29 cellular contexts compared by ENCODE assay signal in the genomic region with DNA sequence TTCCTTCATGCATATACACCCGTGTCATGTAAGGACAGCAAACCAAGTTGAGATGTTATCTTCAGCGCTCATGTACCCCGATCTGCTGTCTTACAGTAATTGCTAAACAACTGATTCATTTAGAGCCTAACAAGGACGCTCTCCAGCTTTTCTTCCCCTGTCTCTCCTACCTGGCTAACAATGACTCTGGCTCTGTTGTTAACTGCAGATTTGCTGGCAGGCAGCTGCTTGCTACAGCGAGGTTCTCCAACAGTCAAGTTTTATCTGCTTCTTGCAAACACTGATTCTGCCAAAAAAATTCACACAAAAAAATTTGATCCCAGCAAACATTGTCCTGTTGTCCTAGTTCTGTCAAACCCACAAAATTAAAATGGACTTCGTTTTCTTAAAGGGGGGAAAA.
"Had no signal": no experiment of that assay in that cellular context is flagged by ENCODE, and none has a peak within 500 bp of the region (broad histone marks: within the 10 kb centered on the region; RNA-seq: fewer than 3 reads in every experiment).

No MANE protein-coding gene starts in this region.

- H3K9me3 ChIP-seq: MG63, SJSA1 had no signal

- H3K4me1 Mint-ChIP-seq: activated CD8-positive, alpha-beta memory T cell treated with anti-CD3 and anti-CD28 coated beads, Interleukin-2, amount 10 ng/mL, durations not matched to agents 7 days and 5 days had no signal

- ATAC-seq: activated CD8-positive, alpha-beta memory T cell treated with anti-CD3 and anti-CD28 coated beads, Interleukin-2, amount 10 ng/mL, durations not matched to agents 7 days and 5 days; activated naive CD4-positive, alpha-beta T cell treated with anti-CD3 and anti-CD28 coated beads, Interleukin-2, amount 50 U/mL, for 72 hours; PC-3; SK-N-SH treated with all-trans-retinoic acid at 6 μM for 48 hours had no signal

- DNase-seq: activated CD4-positive, alpha-beta T cell treated with anti-CD3 and anti-CD28 coated beads for 48 hours; activated CD4-positive, alpha-beta T cell treated with anti-CD3 and anti-CD28 coated beads, Interleukin-2, amount 50 U/mL, for 4 hours; activated CD4-positive, CD25-positive, alpha-beta regulatory T cell treated with anti-CD3 and anti-CD28 coated beads, Interleukin-2, amount 50 U/mL, for 72 hours; activated CD8-positive, alpha-beta memory T cell treated with anti-CD3 and anti-CD28 coated beads, Interleukin-2, amount 10 ng/mL, durations not matched to agents 7 days and 5 days; activated effector memory CD4-positive, alpha-beta T cell treated with anti-CD3 and anti-CD28 coated beads, Interleukin-2, amount 50 U/mL, for 16 hours; activated naive CD4-positive, alpha-beta T cell treated with Interleukin-2 at 50 U/mL for 16 hours; activated T-cell treated with anti-CD3 and anti-CD28 coated beads, Interleukin-2, amount 50 U/mL, for 24 hours; amygdala; MG63; MV-4-11; NCI-H1092 treated with DMSO at 0.1 percent for 48 hours; NCI-H1417 treated with DMSO at 0.1 percent for 48 hours; NCI-H1694; NCI-H2029; NCI-H446; NCI-H524; NCI-H774; PC-3; SHP77 had no signal

- H3K9me3 Mint-ChIP-seq: activated T-cell treated with anti-CD3 and anti-CD28 coated beads, Interleukin-2, amount 50 U/mL, for 24 hours; activated T-helper 1 cell treated with anti-CD3 and anti-CD28 coated beads, Interleukin-12 subunit alpha, Interleukin-12 subunit beta, Interleukin-2, Interleukin-4 antibody, amounts not matched to agents 30 ng/mL and 10 ng/mL and 1 ng/mL, durations not matched to agents 14 hours and 24 hours and 36 hours; brain; T-helper 1 cell treated with Interleukin-12 subunit alpha and Interleukin-12 subunit beta and Interleukin-4 antibody, amounts not matched to agents 30 μg/mL and 1 μg/mL, for 36 hours; WTC11 had no signal

- H3K36me3 ChIP-seq: MG63, SJSA1 had no signal

- H3K9ac ChIP-seq: KMS-11 had no signal

- H3K4me3 Mint-ChIP-seq: activated CD8-positive, alpha-beta memory T cell treated with anti-CD3 and anti-CD28 coated beads, Interleukin-2, amount 10 ng/mL, durations not matched to agents 7 days and 5 days; activated T-cell treated with anti-CD3 and anti-CD28 coated beads, Interleukin-2, amount 50 U/mL, for 24 hours; activated T-helper 1 cell treated with anti-CD3 and anti-CD28 coated beads, Interleukin-12 subunit alpha, Interleukin-12 subunit beta, Interleukin-2, Interleukin-4 antibody, amounts not matched to agents 30 ng/mL and 10 ng/mL and 1 ng/mL, durations not matched to agents 14 hours and 24 hours and 36 hours; brain; T-helper 1 cell treated with Interleukin-12 subunit alpha and Interleukin-12 subunit beta and Interleukin-4 antibody, amounts not matched to agents 30 μg/mL and 1 μg/mL, for 36 hours; WTC11 had no signal

- H3K4me1 ChIP-seq: SJSA1 had no signal

- H3K36me3 Mint-ChIP-seq: activated CD8-positive, alpha-beta memory T cell treated with anti-CD3 and anti-CD28 coated beads, Interleukin-2, amount 10 ng/mL, durations not matched to agents 7 days and 5 days; activated naive CD4-positive, alpha-beta T cell treated with anti-CD3 and anti-CD28 coated beads, Interleukin-2, amount 50 U/mL, for 72 hours; brain; WTC11 had no signal

- H3K4me2 ChIP-seq: KMS-11 had no signal

- H3K4me3 ChIP-seq: MG63, SJSA1 had no signal

- H3K27me3 ChIP-seq: MG63 had no signal

- H3K27ac ChIP-seq: KMS-11, SJSA1 had no signal

- FAIRE-seq: astrocyte, RCC 7860 had no signal

- H3K27ac Mint-ChIP-seq: activated CD8-positive, alpha-beta memory T cell treated with anti-CD3 and anti-CD28 coated beads, Interleukin-2, amount 10 ng/mL, durations not matched to agents 7 days and 5 days; activated naive CD4-positive, alpha-beta T cell treated with anti-CD3 and anti-CD28 coated beads, Interleukin-2, amount 50 U/mL, for 72 hours; activated T-cell treated with anti-CD3 and anti-CD28 coated beads, Interleukin-2, amount 50 U/mL, for 24 hours; activated T-helper 1 cell treated with anti-CD3 and anti-CD28 coated beads, Interleukin-12 subunit alpha, Interleukin-12 subunit beta, Interleukin-2, Interleukin-4 antibody, amounts not matched to agents 30 ng/mL and 10 ng/mL and 1 ng/mL, durations not matched to agents 14 hours and 24 hours and 36 hours; brain; T-helper 1 cell treated with Interleukin-12 subunit alpha and Interleukin-12 subunit beta and Interleukin-4 antibody, amounts not matched to agents 30 μg/mL and 1 μg/mL, for 36 hours; WTC11 had no signal
